8 cellular contexts compared by ENCODE assay signal in genomic region chr16:30417447-30418349, GRCh38. TPM values are rescaled to one million over a fixed set of nuclear protein-coding genes. Genes with fewer than 3 reads are reported as not detected.
DNase-seq lines count a peak whose midpoint lies in the region; ATAC-seq and TF ChIP-seq lines count a peak whose summit lies in the region.

No MANE protein-coding gene starts in this region.

- H3K27me3 ChIP-seq in DND-41 (ENCODE audit: insufficient read depth, low read length, poor library complexity) = no peaks in the 10 kb centered on the region
- no peaks in the 10 kb centered on the region for H3K27me3 ChIP-seq in adrenal gland
- no peaks in the 10 kb centered on the region for H3K27me3 ChIP-seq in prostate gland (replicated peaks; ENCODE audit: insufficient read depth)
- H3K27me3 ChIP-seq in upper lobe of right lung = no peaks in the 10 kb centered on the region

- no peaks in the 10 kb centered on the region for H3K9me3 ChIP-seq in DND-41 (ENCODE audit: insufficient read depth, low read length, severe bottlenecking)
- no peaks in the 10 kb centered on the region for H3K9me3 ChIP-seq in adrenal gland (replicated peaks in 1 of 3)
- H3K9me3 ChIP-seq in prostate gland = no peaks in the 10 kb centered on the region
- no peaks in the 10 kb centered on the region for H3K9me3 ChIP-seq in upper lobe of right lung

- WGBS in adrenal gland, 4 donors = 0 to 1% (median 1%) methylated on average over 18 to 142 of the region's 142 CpGs
- WGBS in prostate gland = under 1% methylated on average over 95 of the region's 142 CpGs

- H3K4me1 ChIP-seq in DND-41 (ENCODE audit: insufficient read depth, low read length) = peaks cover 25% of the 10 kb centered on the region
- peaks cover 16 to 18% of the 10 kb centered on the region in 2 donors for H3K4me1 ChIP-seq in adrenal gland (replicated peaks in 1 of 2)
- H3K4me1 ChIP-seq in prostate gland (replicated peaks) = no peaks in the 10 kb centered on the region
- H3K4me1 ChIP-seq in upper lobe of right lung = peaks cover 10% of the 10 kb centered on the region

- peak overlapping the region; percentile 88 for H2AFZ ChIP-seq in DND-41 (ENCODE audit: low read depth, low read length)

- peaks cover 27% of the 10 kb centered on the region; the same call in 1 of the 2 replicates for H3K79me2 ChIP-seq in DND-41 (ENCODE audit: insufficient read depth, low read length)

- peak; percentile 56 to 82 for TF ChIP-seq POLR2A in adrenal gland (IDR thresholded peaks at IDR 0.05)
- TF ChIP-seq POLR2A in prostate gland (IDR thresholded peaks at IDR 0.05) = peak; percentile 23

- H3K27ac ChIP-seq in DND-41 (ENCODE audit: low read length) (peak overlapping the region; percentile 87), adrenal gland (peak overlapping the region; percentile 21 to 95 (median 75)), prostate gland (peak overlapping the region; percentile 81 to 83), upper lobe of right lung (peak overlapping the region; percentile 82)

- H3K36me3 ChIP-seq in DND-41 (ENCODE audit: insufficient read depth, low read length) = peaks cover 48% of the 10 kb centered on the region
- H3K36me3 ChIP-seq in adrenal gland (replicated peaks in 1 of 2) = peaks cover 0 to 3% of the 10 kb centered on the region in 2 donors
- H3K36me3 ChIP-seq in prostate gland = no peaks in the 10 kb centered on the region
- H3K36me3 ChIP-seq in upper lobe of right lung = no peaks in the 10 kb centered on the region

- intact Hi-C loops in adrenal gland (cut with DNase I) (no loop called here), left ventricle myocardium superior (cut with micrococcal nuclease) (no loop called here), prostate gland (cut with DNase I) (no loop called here), upper lobe of right lung (cut with DNase I) (no loop called here)

- ATAC-seq in DND-41 (ENCODE audit: insufficient read depth, low read depth) (peak; percentile 87), GM21717 (IDR thresholded peaks at IDR 0.05; ENCODE audit: unreplicated experiment) (peak; percentile 65), left ventricle myocardium superior (peak; percentile 95), upper lobe of right lung (peak; percentile 98)

- peak overlapping the region; percentile 87 for H3K4me2 ChIP-seq in DND-41 (ENCODE audit: insufficient read depth, low read length)

- peak; percentile 91 for DNase-seq in DND-41
- peak; percentile 67 for DNase-seq in LHCN-M2 (ENCODE audit: low read depth)
- peak; percentile 81 to 86 for DNase-seq in SW 1271 (lab: John Stamatoyannopoulos, UW)
- DNase-seq in adrenal gland = peak; percentile 83 to 90 (median 84)
- DNase-seq in left ventricle myocardium superior = peak; percentile 93
- DNase-seq in prostate gland (ENCODE audit: low spot score) = peak; percentile 78
- peak; percentile 95 for DNase-seq in upper lobe of right lung

- peak overlapping the region; percentile 30 to 70; a peak in 3 of 4 replicates for H3K4me3 ChIP-seq in DND-41 (ENCODE audit: low read depth in 1 of 2, low read length in 2 of 2)
- H3K4me3 ChIP-seq in adrenal gland = peak overlapping the region; percentile 12 to 84 (median 39)
- H3K4me3 ChIP-seq in prostate gland = peak overlapping the region; percentile 48 to 72
- peak overlapping the region; percentile 63 for H3K4me3 ChIP-seq in upper lobe of right lung

- TF ChIP-seq CTCF in DND-41 (IDR thresholded peaks at IDR 0.05; ENCODE audit: borderline replicate concordance, extremely low read depth, low read length, poor library complexity, severe bottlenecking) (peak; percentile 7), adrenal gland (IDR thresholded peaks at IDR 0.05) (peak in 5 of 6 experiments; percentile 17 to 31 (median 28)), prostate gland (IDR thresholded peaks at IDR 0.05) (peak in 3 of 4 experiments; percentile 27 to 33 (median 28)), upper lobe of right lung (IDR thresholded peaks at IDR 0.05) (peak; percentile 32)

- peak overlapping the region; percentile 74 for H3K9ac ChIP-seq in DND-41 (ENCODE audit: low read depth, low read length)

- H4K20me1 ChIP-seq in DND-41 (ENCODE audit: insufficient read depth, low read length) = peaks cover 11% of the 10 kb centered on the region; the same call in 1 of the 2 replicates

RNA-seq across cellular contexts. Expression of gene ZNF771, which starts 10.3 kb away (rescaled TPM):
- total RNA-seq in LHCN-M2 (2014; rRNA removed) (19.7 and 19.9 TPM in 2 replicates), adrenal gland (10 to 100 TPM in 6 of 8 donors, 1 to 10 TPM in 2; 8.2 to 81.3 (median 16.4) TPM), left ventricle myocardium superior (6.1 TPM), prostate gland (10 to 100 TPM; 32.3 to 36.3 TPM), upper lobe of right lung (4.5 TPM)
- 8.5 TPM for polyA plus RNA-seq in LHCN-M2 (2012)
- 10 to 100 TPM in 1 of 3 donors, 1 to 10 TPM in 2; 2.8 to 12.2 (median 9.5) TPM for polyA plus RNA-seq in adrenal gland

RNA-seq across cellular contexts. Expression of gene DCTPP1, which starts 12.1 kb away (rescaled TPM):
- total RNA-seq in LHCN-M2 (2014; rRNA removed) = 31.7 and 33.6 TPM in 2 replicates
- polyA plus RNA-seq in LHCN-M2 (2012) = 40.3 TPM
- 10 to 100 TPM; 15.1 to 33.9 (median 29.5) TPM for total RNA-seq in adrenal gland
- 10 to 100 TPM; 11.7 to 15.2 (median 13.3) TPM for polyA plus RNA-seq in adrenal gland
- 37.5 TPM for total RNA-seq in left ventricle myocardium superior
- 10 to 100 TPM; 31.6 to 37.6 TPM for total RNA-seq in prostate gland
- total RNA-seq in upper lobe of right lung = 17.9 TPM

RNA-seq across cellular contexts. Expression of gene ZNF48, which starts 22.5 kb away (rescaled TPM):
- total RNA-seq in LHCN-M2 (2014; rRNA removed) (8.8 and 10.3 TPM in 2 replicates), adrenal gland (10 to 100 TPM in 3 of 8 donors, 1 to 10 TPM in 5; 7.3 to 23.8 (median 9.0) TPM), left ventricle myocardium superior (5.2 TPM), prostate gland (10 to 100 TPM; 11.9 to 12.2 TPM), upper lobe of right lung (6.1 TPM)
- 5.5 TPM for polyA plus RNA-seq in LHCN-M2 (2012)
- 1 to 10 TPM; 2.6 to 5.6 (median 4.2) TPM for polyA plus RNA-seq in adrenal gland

RNA-seq across cellular contexts. Expression of gene SEPHS2, which starts 28.0 kb away (rescaled TPM):
- total RNA-seq in LHCN-M2 (2014; rRNA removed) = 5.1 and 10.0 TPM in 2 replicates
- 25.1 TPM for polyA plus RNA-seq in LHCN-M2 (2012)
- total RNA-seq in adrenal gland = 10 to 100 TPM; 33.1 to 60.5 (median 47.3) TPM
- polyA plus RNA-seq in adrenal gland = 10 to 100 TPM; 18.9 to 54.5 (median 21.9) TPM
- 30.6 TPM for total RNA-seq in left ventricle myocardium superior
- 10 to 100 TPM; 33.7 to 58.9 TPM for total RNA-seq in prostate gland
- total RNA-seq in upper lobe of right lung = 54.9 TPM

RNA-seq across cellular contexts. Expression of gene SEPTIN1, which starts 35.3 kb away (rescaled TPM):
- 0.17 TPM in 1 of 2 replicates, not detected in the other for total RNA-seq in LHCN-M2 (2014; rRNA removed)
- polyA plus RNA-seq in LHCN-M2 (2012) = 3.0 TPM
- total RNA-seq in adrenal gland = 1 to 10 TPM in 7 of 8 donors, not detected in 1; 1.0 to 5.5 (median 2.8) TPM
- polyA plus RNA-seq in adrenal gland = 10 to 100 TPM in 1 of 3 donors, 1 to 10 TPM in 1, under 1 TPM in 1; 0.75 to 19.8 (median 9.3) TPM
- 2.5 TPM for total RNA-seq in left ventricle myocardium superior
- total RNA-seq in prostate gland = 1 to 10 TPM; 3.0 to 4.2 TPM
- 8.6 TPM for total RNA-seq in upper lobe of right lung

Comparison
In these comparisons a context has a peak if more than half of its experiments do, and no peak if none do; other contexts are left out.
1. Peak in every context shown above with its lines: DNase-seq, ATAC-seq, H3K4me3 ChIP-seq and H3K27ac ChIP-seq.